In genomic region chr9:130041648-130042405, GRCh38 we compare ENCODE assay signal across 8 cellular contexts. TPM values are rescaled to one million over a fixed set of nuclear protein-coding genes. Genes with fewer than 3 reads are reported as not detected.
A peak's percentile ranks its signal among the peaks of the same experiment; 100 is the strongest.
DNase-seq lines count a peak whose midpoint lies in the region; ATAC-seq and TF ChIP-seq lines count a peak whose summit lies in the region.

No MANE protein-coding gene starts in this region.

- CTCF ChIA-PET in activated CD8-positive, alpha-beta T cell treated with anti-CD3 and anti-CD28 coated beads, Interleukin-2, amount 10 ng/mL, durations not matched to agents 7 days and 5 days (lab: Charles Lee): interaction anchor here (1.1 to 6.0 kb wide), 3 partner anchors 11 to 155 kb away, joined by 4 to 43 read pairs (median 5); no protein-coding TSS in a partner anchor

- intact Hi-C loops in left cardiac atrium (cut with DNase I): loop anchor here in 1 of 2 donors (5.0 kb wide), 1 partner anchor 155 kb away; no protein-coding TSS in a partner anchor
- intact Hi-C loops in prostate gland (cut with DNase I): loop anchor here (5.0 kb wide), 1 partner anchor 80 kb away; no protein-coding TSS in a partner anchor

- no peak for TF ChIP-seq CTCF in 22Rv1 (IDR thresholded peaks at IDR 0.05)
- no peak for TF ChIP-seq CTCF in GM12864 (IDR thresholded peaks at IDR 0.05; ENCODE audit: low read depth, low read length, missing control alignments)
- no peak for TF ChIP-seq CTCF in prostate gland (IDR thresholded peaks at IDR 0.05)
- no peak for TF ChIP-seq CTCF in GM20000 (IDR thresholded peaks at IDR 0.05; ENCODE audit: extremely low read depth, missing control alignments)

- DNase-seq in GM12864 (ENCODE audit: low read depth): no peak
- DNase-seq in activated CD8-positive, alpha-beta T cell treated with anti-CD3 and anti-CD28 coated beads, Interleukin-2, amount 10 ng/mL, durations not matched to agents 7 days and 5 days: no peak
- DNase-seq in left cardiac atrium: peak; percentile 32
- DNase-seq in prostate gland (ENCODE audit: low spot score): no peak
- no peak for DNase-seq in A172 (ENCODE audit: low spot score)
- no peak for DNase-seq in GM20000 (ENCODE audit: low spot score)
- DNase-seq in NCI-H510A (lab: John Stamatoyannopoulos, UW): no peak

- H3K9me3 ChIP-seq in prostate gland: no peaks in the 10 kb centered on the region

- POLR2A ChIA-PET in activated CD8-positive, alpha-beta T cell treated with anti-CD3 and anti-CD28 coated beads, Interleukin-2, amount 10 ng/mL, durations not matched to agents 7 days and 5 days (lab: Charles Lee): interaction anchor here (0.6 to 6.9 kb wide), 7 partner anchors 12 to 188 kb away, joined by 3 to 138 read pairs (median 4); partner anchors contain the start of gene GPR107

- peak overlapping the region; percentile 98 for H3K27ac Mint-ChIP-seq in activated CD8-positive, alpha-beta T cell treated with anti-CD3 and anti-CD28 coated beads, Interleukin-2, amount 10 ng/mL, durations not matched to agents 7 days and 5 days

- H3K4me3 ChIP-seq in GM12864 (ENCODE audit: low read depth, low read length) (peak overlapping the region; percentile 92), prostate gland (peak overlapping the region; percentile 80 to 99)

- H3K4me3 Mint-ChIP-seq in activated CD8-positive, alpha-beta T cell treated with anti-CD3 and anti-CD28 coated beads, Interleukin-2, amount 10 ng/mL, durations not matched to agents 7 days and 5 days: peak overlapping the region; percentile 99

- no peaks in the 10 kb centered on the region for H3K36me3 ChIP-seq in prostate gland

- peaks cover 25% of the 10 kb centered on the region for H3K36me3 Mint-ChIP-seq in activated CD8-positive, alpha-beta T cell treated with anti-CD3 and anti-CD28 coated beads, Interleukin-2, amount 10 ng/mL, durations not matched to agents 7 days and 5 days (ENCODE audit: low read depth)

- peaks cover 57% of the 10 kb centered on the region for H3K4me1 Mint-ChIP-seq in activated CD8-positive, alpha-beta T cell treated with anti-CD3 and anti-CD28 coated beads, Interleukin-2, amount 10 ng/mL, durations not matched to agents 7 days and 5 days (ENCODE audit: low read depth)

- no peaks in the 10 kb centered on the region for H3K9me3 Mint-ChIP-seq in activated CD8-positive, alpha-beta T cell treated with anti-CD3 and anti-CD28 coated beads, Interleukin-2, amount 10 ng/mL, durations not matched to agents 7 days and 5 days (ENCODE audit: insufficient read depth)

- no peaks in the 10 kb centered on the region for H3K27me3 ChIP-seq in prostate gland (replicated peaks; ENCODE audit: insufficient read depth)

- peak overlapping the region; percentile 60; the same call in 1 of the 2 replicates for H3K27ac ChIP-seq in 22Rv1
- H3K27ac ChIP-seq in prostate gland: peak overlapping the region; percentile 95

- no peak for TF ChIP-seq POLR2A in prostate gland (IDR thresholded peaks at IDR 0.05)

- no peak for ATAC-seq in activated CD8-positive, alpha-beta T cell treated with anti-CD3 and anti-CD28 coated beads, Interleukin-2, amount 10 ng/mL, durations not matched to agents 7 days and 5 days
- ATAC-seq in left cardiac atrium: peak in 1 of 2 donors; percentile 7

- WGBS in prostate gland: under 1% methylated on average over 28 of the region's 31 CpGs

- H3K4me1 ChIP-seq in prostate gland (replicated peaks): peaks cover 10% of the 10 kb centered on the region

- H3K27me3 Mint-ChIP-seq in activated CD8-positive, alpha-beta T cell treated with anti-CD3 and anti-CD28 coated beads, Interleukin-2, amount 10 ng/mL, durations not matched to agents 7 days and 5 days (ENCODE audit: low read depth): no peaks in the 10 kb centered on the region

RNA-seq across cellular contexts. Expression of gene FNBP1, which starts 1.2 kb away (rescaled TPM):
- 100 to 1,000 TPM; 173 to 176 TPM for total RNA-seq in activated CD8-positive, alpha-beta T cell treated with anti-CD3 and anti-CD28 coated beads, Interleukin-2, amount 10 ng/mL, durations not matched to agents 7 days and 5 days
- total RNA-seq in left cardiac atrium (10 to 100 TPM; 27.7 to 29.0 TPM), prostate gland (10 to 100 TPM; 34.6 to 93.7 TPM)
- total RNA-seq in A172 (2014; rRNA removed; shearing (Covaris generic)): 22.7 and 28.4 TPM in 2 replicates

RNA-seq across cellular contexts. Expression of gene GPR107, which starts 11.9 kb away (rescaled TPM):
- total RNA-seq in activated CD8-positive, alpha-beta T cell treated with anti-CD3 and anti-CD28 coated beads, Interleukin-2, amount 10 ng/mL, durations not matched to agents 7 days and 5 days: 10 to 100 TPM; 22.5 to 24.4 TPM
- total RNA-seq in left cardiac atrium (10 to 100 TPM; 23.6 to 27.6 TPM), prostate gland (10 to 100 TPM; 36.3 to 51.5 TPM)
- 0.17 and 0.22 TPM in 2 replicates for total RNA-seq in A172 (2014; rRNA removed; shearing (Covaris generic))

Comparison
In these comparisons a context has a peak if more than half of its experiments do, and no peak if none do; other contexts are left out.
1. RNA of gene GPR107, which starts 11.9 kb away (total RNA-seq): 36.3 to 51.5 TPM in prostate gland, 23.6 to 27.6 TPM in left cardiac atrium and 22.5 to 24.4 TPM in activated CD8-positive, alpha-beta T cell treated with anti-CD3 and anti-CD28 coated beads, Interleukin-2, amount 10 ng/mL, durations not matched to agents 7 days and 5 days; 0.17 to 0.22 TPM in A172; every median in the first group is over 10 times any median in the second.